In genomic region chr1:83998599-83999315, GRCh38 we compare ENCODE assay signal across 8 cellular contexts. TPM values are rescaled to one million over a fixed set of nuclear protein-coding genes. Genes with fewer than 3 reads are reported as not detected.
DNase-seq lines count a peak whose midpoint lies in the region; ATAC-seq and TF ChIP-seq lines count a peak whose summit lies in the region.

TSS of gene TTLL7 (minus strand) at chr1:83999132. CDS start at chr1:83952211, 46,921 bp downstream.

- H3K9me3 ChIP-seq in Caco-2: no peaks in the 10 kb centered on the region
- H3K9me3 ChIP-seq in HUES48 (ENCODE audit: control insufficient read depth, insufficient read depth, low read length): no peaks in the 10 kb centered on the region
- no peaks in the 10 kb centered on the region for H3K9me3 ChIP-seq in PC-9 (ENCODE audit: insufficient read depth, low read depth)
- no peaks in the 10 kb centered on the region for H3K9me3 ChIP-seq in neural progenitor cell (ENCODE audit: low read depth)
- no peaks in the 10 kb centered on the region for H3K9me3 ChIP-seq in subcutaneous abdominal adipose tissue (ENCODE audit: control insufficient read depth in 5 of 5, low read length in 5 of 5)

- H3K4me1 Mint-ChIP-seq in Caco-2 (ENCODE audit: low read depth, unreplicated experiment) (no peaks in the 10 kb centered on the region), neural progenitor cell (peaks cover 20% of the 10 kb centered on the region)

- H3K4me3 ChIP-seq in Caco-2 (ENCODE audit: low read depth, low read length) (peak within 1 kb of the TSS; percentile 54), HUES48 (ENCODE audit: low read depth, low read length) (peak within 1 kb of the TSS; percentile 94), PC-9 (peak within 1 kb of the TSS; percentile 88), neural progenitor cell (peak within 1 kb of the TSS; percentile 96), subcutaneous abdominal adipose tissue (ENCODE audit: low read depth in 1 of 5, low read length in 5 of 5) (peak within 1 kb of the TSS; percentile 71 to 91 (median 76))

- peak within 1 kb of the TSS; percentile 68 for H3K4me3 Mint-ChIP-seq in Caco-2 (ENCODE audit: unreplicated experiment)
- H3K4me3 Mint-ChIP-seq in neural progenitor cell: peak within 1 kb of the TSS; percentile 95

- H3K4me2 ChIP-seq in PC-9: peak within 1 kb of the TSS; percentile 75
- H3K4me2 ChIP-seq in neural progenitor cell: peak within 1 kb of the TSS; percentile 80

- H3K9me3 Mint-ChIP-seq in Caco-2 (ENCODE audit: unreplicated experiment) (no peaks in the 10 kb centered on the region), neural progenitor cell (no peaks in the 10 kb centered on the region)

- POLR2A ChIA-PET in Caco-2 (lab: Charles Lee): interaction anchor here (0.5 to 0.6 kb wide), 2 partner anchors 40 to 839 kb away, joined by 3 to 4 read pairs; no protein-coding TSS in a partner anchor
- POLR2A ChIA-PET in PC-9 (lab: Charles Lee; ENCODE audit: unreplicated experiment): no interaction called here

- H3K4me1 ChIP-seq in Caco-2: no peaks in the 10 kb centered on the region
- H3K4me1 ChIP-seq in HUES48 (ENCODE audit: control insufficient read depth, insufficient read depth, low read length): peaks cover 6% of the 10 kb centered on the region
- peaks cover 5% of the 10 kb centered on the region for H3K4me1 ChIP-seq in PC-9 (replicated peaks; ENCODE audit: insufficient read depth)
- H3K4me1 ChIP-seq in foreskin keratinocyte: peaks cover 16% of the 10 kb centered on the region
- H3K4me1 ChIP-seq in neural progenitor cell: peaks cover 14% of the 10 kb centered on the region
- H3K4me1 ChIP-seq in subcutaneous abdominal adipose tissue (ENCODE audit: control insufficient read depth in 5 of 5, insufficient read depth in 5 of 5, low read length in 5 of 5): peaks cover 0 to 20% (median 16%) of the 10 kb centered on the region in 5 donors

- no peaks in the 10 kb centered on the region for H3K9me2 ChIP-seq in PC-9 (ENCODE audit: insufficient read depth)

- peak within 1 kb of the TSS; percentile 32 for H3K27ac Mint-ChIP-seq in Caco-2 (ENCODE audit: unreplicated experiment)
- peak within 1 kb of the TSS; percentile 87 for H3K27ac Mint-ChIP-seq in neural progenitor cell

- H4K20me1 ChIP-seq in PC-9 (ENCODE audit: insufficient read depth): no peaks in the 10 kb centered on the region
- no peaks in the 10 kb centered on the region for H4K20me1 ChIP-seq in neural progenitor cell (ENCODE audit: low read depth)

- H3K9ac ChIP-seq in HUES48 (ENCODE audit: low read depth, low read length) (peak within 1 kb of the TSS; percentile 92), neural progenitor cell (peak within 1 kb of the TSS; percentile 92), subcutaneous abdominal adipose tissue (ENCODE audit: low read length in 5 of 5) (peak within 1 kb of the TSS in 4 of 5 donors; percentile 68 to 80 (median 76))

- H3K27me3 Mint-ChIP-seq in Caco-2 (ENCODE audit: insufficient read depth, unreplicated experiment) (peaks cover 5% of the 10 kb centered on the region), neural progenitor cell (ENCODE audit: insufficient read depth, low read depth) (peaks cover 10% of the 10 kb centered on the region)

- CTCF ChIA-PET in Caco-2 (lab: Charles Lee): interaction anchor here (0.6 kb wide), 1 partner anchor 605 kb away, joined by 3 read pairs; no protein-coding TSS in a partner anchor
- CTCF ChIA-PET in PC-9 (lab: Charles Lee): no interaction called here

- no peaks in the 10 kb centered on the region for H3K36me3 Mint-ChIP-seq in Caco-2 (ENCODE audit: insufficient read depth, unreplicated experiment)
- H3K36me3 Mint-ChIP-seq in neural progenitor cell: no peaks in the 10 kb centered on the region

- BruUV-seq in Caco-2 (replicated peaks; lab: Mats Ljungman, UMichigan) (no TSS peak), PC-9 (replicated peaks; lab: Mats Ljungman, UMichigan) (no TSS peak)

- H3K36me3 ChIP-seq in Caco-2 (ENCODE audit: control insufficient read depth, insufficient read depth, low read length): no peaks in the 10 kb centered on the region
- H3K36me3 ChIP-seq in HUES48 (ENCODE audit: control insufficient read depth, insufficient read depth, low read length): no peaks in the 10 kb centered on the region
- H3K36me3 ChIP-seq in PC-9 (ENCODE audit: low read depth): no peaks in the 10 kb centered on the region
- no peaks in the 10 kb centered on the region for H3K36me3 ChIP-seq in neural progenitor cell
- no peaks in the 10 kb centered on the region for H3K36me3 ChIP-seq in subcutaneous abdominal adipose tissue (ENCODE audit: control insufficient read depth in 5 of 5, insufficient read depth in 5 of 5, low read length in 5 of 5)

- H2AFZ ChIP-seq in PC-9: peak within 1 kb of the TSS; percentile 99
- H2AFZ ChIP-seq in neural progenitor cell (replicated peaks): peak within 1 kb of the TSS; percentile 100

- H3F3A ChIP-seq in PC-9 (ENCODE audit: insufficient read depth, low read depth) (no peaks in the 10 kb centered on the region), neural progenitor cell (ENCODE audit: low read depth) (peaks cover 9% of the 10 kb centered on the region)

- no peaks in the 10 kb centered on the region for H3K79me2 ChIP-seq in PC-9 (ENCODE audit: low read depth)
- peaks cover 16% of the 10 kb centered on the region for H3K79me2 ChIP-seq in neural progenitor cell (ENCODE audit: low read depth)

- H3K27ac ChIP-seq in HUES48 (ENCODE audit: low read depth, low read length): peak within 1 kb of the TSS; percentile 72
- peak within 1 kb of the TSS; percentile 31; the same call in 1 of the 2 replicates for H3K27ac ChIP-seq in PC-9
- peak within 1 kb of the TSS; percentile 97 for H3K27ac ChIP-seq in foreskin keratinocyte
- H3K27ac ChIP-seq in neural progenitor cell: peak within 1 kb of the TSS; percentile 98
- peak within 1 kb of the TSS; percentile 50 for H3K27ac ChIP-seq in subcutaneous abdominal adipose tissue (ENCODE audit: low read depth, low read length)

- TF ChIP-seq CTCF in Caco-2 (IDR thresholded peaks at IDR 0.05; ENCODE audit: insufficient read depth in 1 of 2, low read depth in 1 of 2, low read length in 1 of 2, severe bottlenecking in 1 of 2, unreplicated experiment in 1 of 2): no peak
- TF ChIP-seq CTCF in PC-9 (conservative IDR thresholded peaks at IDR 0.05): no peak
- TF ChIP-seq CTCF in foreskin keratinocyte (conservative IDR thresholded peaks at IDR 0.05): no peak
- TF ChIP-seq CTCF in neural progenitor cell (IDR thresholded peaks at IDR 0.05): no peak

- H3K27me3 ChIP-seq in Caco-2 (replicated peaks; ENCODE audit: control insufficient read depth, insufficient read depth, low read length) (no peaks in the 10 kb centered on the region; the same call in 1 of the 2 replicates), HUES48 (ENCODE audit: control insufficient read depth, insufficient read depth, low read length) (peaks cover 79% of the 10 kb centered on the region), PC-9 (ENCODE audit: insufficient read depth, low read depth) (no peaks in the 10 kb centered on the region), foreskin keratinocyte (no peaks in the 10 kb centered on the region), neural progenitor cell (peaks cover 52% of the 10 kb centered on the region), subcutaneous abdominal adipose tissue (ENCODE audit: control insufficient read depth in 5 of 5, insufficient read depth in 4 of 5, low read length in 5 of 5) (peaks cover 0 to 4% (median 0%) of the 10 kb centered on the region in 5 donors)

- peak; percentile 71 to 76 for DNase-seq in Caco-2
- DNase-seq in PC-9: peak in 1 of 2 experiments; percentile 69
- peak; percentile 24 for DNase-seq in activated T-helper 9 cell treated with anti-CD3 and anti-CD28 coated beads, Interleukin-2, amount 50 U/mL, for 16 hours (ENCODE audit: low read depth)
- peak in 1 of 2 donors; percentile 64 for DNase-seq in foreskin keratinocyte
- DNase-seq in neural progenitor cell (ENCODE audit: low spot score): peak; percentile 93

- intact Hi-C loops in Caco-2 (cut with micrococcal nuclease; ENCODE audit: unreplicated experiment): loop anchor here (2.0 kb wide), 1 partner anchor 80 kb away; no protein-coding TSS in a partner anchor
- intact Hi-C loops in PC-9 (cut with micrococcal nuclease; ENCODE audit: unreplicated experiment): loop anchor here (10.0 kb wide), 1 partner anchor 126 kb away; no protein-coding TSS in a partner anchor

- ATAC-seq in GM21447 (IDR thresholded peaks at IDR 0.05; ENCODE audit: unreplicated experiment): peak; percentile 90
- ATAC-seq in foreskin keratinocyte: peak; percentile 89

RNA-seq across cellular contexts. Expression of gene TTLL7, which starts in this region (rescaled TPM):
- 0.56 and 0.75 TPM in 2 replicates for total RNA-seq in Caco-2 (2022)
- 2.9 and 4.1 TPM in 2 replicates for total RNA-seq in PC-9 (2021)
- total RNA-seq in foreskin keratinocyte: 6.3 and 7.9 TPM in 2 replicates
- 2.8 and 2.9 TPM in 2 replicates for polyA plus RNA-seq in foreskin keratinocyte
- 20.2 and 37.9 TPM in 2 replicates for total RNA-seq in neural progenitor cell (ENCODE audit: low replicate concordance)

Comparison
In these comparisons a context has a peak if more than half of its experiments do, and no peak if none do; other contexts are left out.
1. Peak in DNase-seq and H3K4me3 ChIP-seq in Caco-2; RNA of the gene not detected or under 1 TPM.
2. H3K27ac ChIP-seq: peak in every context shown above with its lines; median percentile 98 in neural progenitor cell; 97 in foreskin keratinocyte; 72 in HUES48; 50 in subcutaneous abdominal adipose tissue; 31 in PC-9.